10 cellular contexts compared by ENCODE assay signal in genomic region chrX:22800360-22800759, GRCh38.
A peak's percentile ranks its signal among the peaks of the same experiment; 100 is the strongest.
DNase-seq lines count a peak whose midpoint lies in the region; ATAC-seq and TF ChIP-seq lines count a peak whose summit lies in the region.
"Had no signal": no experiment of that assay in that cellular context is flagged by ENCODE, and none has a peak within 500 bp of the region (broad histone marks: within the 10 kb centered on the region; RNA-seq: fewer than 3 reads in every experiment).

No MANE protein-coding gene starts in this region.

- H3K9me3 ChIP-seq in lower lobe of right lung, result no peaks in the 10 kb centered on the region
- H3K9me3 ChIP-seq: gastrocnemius medialis had no signal

- DNase-seq in AML-193 (lab: John Stamatoyannopoulos, UW) (peak; percentile 57 to 69), Kasumi-1 (lab: John Stamatoyannopoulos, UW) (peak; percentile 43 to 58), astrocyte of the cerebellum (ENCODE audit: low read depth) (peak; percentile 75), kidney tubule cell (ENCODE audit: low spot score) (peak; percentile 50), lower lobe of right lung (no peak), NCI-H2227 treated with DMSO at 0.1 percent for 48 hours (lab: John Stamatoyannopoulos, UW) (no peak), glutamatergic neuron (no peak)
- no peak for DNase-seq in stimulated activated CD4-positive, alpha-beta T cell treated with anti-CD3 and anti-CD28 coated beads, Interleukin-2, amount 100 ng/mL, for 24 hours
- DNase-seq: NCI-H2081 treated with DMSO at 0.1 percent for 48 hours had no signal

- in situ Hi-C loops in astrocyte of the cerebellum (cut with HindIII; ENCODE audit: low sequenced_read_pairs), result no loop called here

- H3K36me3 Mint-ChIP-seq in glutamatergic neuron (ENCODE audit: unreplicated experiment), result no peaks in the 10 kb centered on the region

- H3K4me1 ChIP-seq in lower lobe of right lung, result no peaks in the 10 kb centered on the region
- H3K4me1 ChIP-seq: gastrocnemius medialis had no signal

- H3K27me3 Mint-ChIP-seq in glutamatergic neuron (ENCODE audit: unreplicated experiment), result no peaks in the 10 kb centered on the region

- H3K27ac Mint-ChIP-seq in glutamatergic neuron (ENCODE audit: unreplicated experiment), result no peak overlapping the region

- H3K4me1 Mint-ChIP-seq in glutamatergic neuron (ENCODE audit: low read depth, unreplicated experiment), result no peaks in the 10 kb centered on the region

- H3K4me3 ChIP-seq in astrocyte of the cerebellum (ENCODE audit: low read depth, low read length), result no peak overlapping the region
- H3K4me3 ChIP-seq in lower lobe of right lung, result no peak overlapping the region
- H3K4me3 ChIP-seq: gastrocnemius medialis had no signal

- no peaks in the 10 kb centered on the region for H3K36me3 ChIP-seq in lower lobe of right lung
- H3K36me3 ChIP-seq: gastrocnemius medialis had no signal

- H3K9me3 Mint-ChIP-seq in glutamatergic neuron (ENCODE audit: unreplicated experiment), result no peaks in the 10 kb centered on the region

- no peak overlapping the region for H3K4me3 Mint-ChIP-seq in glutamatergic neuron (ENCODE audit: unreplicated experiment)

- intact Hi-C loops in lower lobe of right lung (cut with DNase I), result no loop called here

- ATAC-seq in lower lobe of right lung, result no peak
- ATAC-seq: gastrocnemius medialis had no signal

- H3K27me3 ChIP-seq in lower lobe of right lung (ENCODE audit: low read depth), result no peaks in the 10 kb centered on the region
- H3K27me3 ChIP-seq: gastrocnemius medialis had no signal

- no peak overlapping the region for H3K27ac ChIP-seq in lower lobe of right lung
- H3K27ac ChIP-seq: gastrocnemius medialis had no signal

- TF ChIP-seq CTCF in astrocyte of the cerebellum (IDR thresholded peaks at IDR 0.05; ENCODE audit: low read depth, low read length, missing control alignments) (no peak), lower lobe of right lung (IDR thresholded peaks at IDR 0.05) (no peak), glutamatergic neuron (IDR thresholded peaks at IDR 0.05; ENCODE audit: partially characterized antibody, unreplicated experiment) (no peak)

Comparison
In these comparisons a context has a peak if more than half of its experiments do, and no peak if none do; other contexts are left out.
1. DNase-seq: peak in AML-193 (2 of 2), Kasumi-1 (2 of 2), astrocyte of the cerebellum (single experiment) and kidney tubule cell (single experiment); none in stimulated activated CD4-positive, alpha-beta T cell treated with anti-CD3 and anti-CD28 coated beads, Interleukin-2, amount 100 ng/mL, for 24 hours (0 of 2), lower lobe of right lung (single experiment), NCI-H2227 treated with DMSO at 0.1 percent for 48 hours (single experiment) and glutamatergic neuron (single experiment).